ENCODE assay signal across 18 cellular contexts in genomic region chr4:53992785-53993184, GRCh38.
DNase-seq lines count a peak whose midpoint lies in the region; ATAC-seq, FAIRE-seq and TF ChIP-seq lines count a peak whose summit lies in the region.
"Had no signal": no experiment of that assay in that cellular context is flagged by ENCODE, and none has a peak within 500 bp of the region (broad histone marks: within the 10 kb centered on the region; RNA-seq: fewer than 3 reads in every experiment).

No MANE protein-coding gene starts in this region.

- H2AFZ ChIP-seq in HepG2 (ENCODE audit: low read length) = no peak overlapping the region
- H2AFZ ChIP-seq in keratinocyte (ENCODE audit: control insufficient read depth, low read length) = no peak overlapping the region
- H2AFZ ChIP-seq: GM23338 had no signal

- TF ChIP-seq RAD21 in HepG2 (CRISPR knock-in tag; IDR thresholded peaks at IDR 0.05) = no peak

- ATAC-seq in HepG2 (peak; percentile 43; the same call in 2 of the 3 replicates), right lobe of liver (no peak), esophagus mucosa (no peak)
- ATAC-seq: GM12878, GM23338, K562 had no signal

- H3K4me1 ChIP-seq in HepG2 (ENCODE audit: insufficient read depth, low read length) (peaks cover 15% of the 10 kb centered on the region), right lobe of liver (peaks cover 0 to 3% (median 0%) of the 10 kb centered on the region in 4 donors), keratinocyte (ENCODE audit: control insufficient read depth, extremely low read depth, insufficient read depth, low read length) (peaks cover 25% of the 10 kb centered on the region)

- in situ Hi-C loops in HepG2 (cut with HindIII; ENCODE audit: extremely low pct_ligation_motif_present, low pct_unique_long_range_greater_than_20kb) = no loop called here

- TF ChIP-seq POLR2A in HepG2 (IDR thresholded peaks at IDR 0.05; ENCODE audit: insufficient read depth in 1 of 2, low read depth in 2 of 2, low read length in 2 of 2) (no peak), right lobe of liver (IDR thresholded peaks at IDR 0.05) (no peak)

- DNase-seq in HepG2 (ENCODE audit: low spot score) = peak; percentile 12
- no peak for DNase-seq in right lobe of liver
- peak; percentile 16 for DNase-seq in choroid plexus epithelial cell (ENCODE audit: low read depth)
- no peak for DNase-seq in keratinocyte (ENCODE audit: low read depth, low spot score)
- DNase-seq in activated CD8-positive, alpha-beta memory T cell treated with anti-CD3 and anti-CD28 coated beads, Interleukin-2, amount 50 U/mL, for 4 hours = no peak
- DNase-seq in HCEC 1CT = no peak
- DNase-seq: 8988T; Calu3; CD4-positive, CD25-positive, alpha-beta regulatory T cell; DMS79; H7 had no signal

- H3K4me3 ChIP-seq in HepG2 (replicated peaks in 1 of 3; ENCODE audit: insufficient read depth in 1 of 3, low read depth in 2 of 3, low read length in 3 of 3) = no peak overlapping the region
- no peak overlapping the region for H3K4me3 ChIP-seq in right lobe of liver
- H3K4me3 ChIP-seq in choroid plexus epithelial cell (ENCODE audit: low read depth, low read length) = no peak overlapping the region
- no peak overlapping the region for H3K4me3 ChIP-seq in keratinocyte (ENCODE audit: control insufficient read depth in 2 of 3, extremely low read depth in 1 of 3, insufficient read depth in 2 of 3, low read depth in 1 of 3, low read length in 3 of 3)
- H3K4me3 ChIP-seq: BLaER1 treated with 17β-estradiol and CSF1 and Interleukin-3, amounts not matched to agents 10 nM and 100 nM; GM12878; GM23338; K562 had no signal

- no peaks in the 10 kb centered on the region for H3K79me2 ChIP-seq in HepG2 (ENCODE audit: insufficient read depth, low read length)
- no peaks in the 10 kb centered on the region for H3K79me2 ChIP-seq in keratinocyte (ENCODE audit: control insufficient read depth, insufficient read depth, low read length)

- 0 out of 4 replicates have a peak, but pooled peaks of 1 of the 2 experiments have one; percentile 24 for TF ChIP-seq EP300 in HepG2 (IDR thresholded peaks at IDR 0.05; ENCODE audit: low read depth in 2 of 2, low read length in 2 of 2)
- TF ChIP-seq EP300 in HepG2 (CRISPR knock-in tag; IDR thresholded peaks at IDR 0.05; ENCODE audit: borderline replicate concordance) = no peak

- H3K27me3 ChIP-seq in HepG2 (ENCODE audit: control insufficient read depth in 1 of 2, insufficient read depth in 2 of 2, low read length in 2 of 2) = no peaks in the 10 kb centered on the region
- no peaks in the 10 kb centered on the region for H3K27me3 ChIP-seq in right lobe of liver
- H3K27me3 ChIP-seq in keratinocyte (ENCODE audit: control insufficient read depth, extremely low read depth, insufficient read depth, low read length) = no peaks in the 10 kb centered on the region
- H3K27me3 ChIP-seq: BLaER1 treated with 17β-estradiol and CSF1 and Interleukin-3, amounts not matched to agents 10 nM and 100 nM had no signal

- H4K20me1 ChIP-seq in HepG2 (ENCODE audit: insufficient read depth, low read length) = no peaks in the 10 kb centered on the region
- H4K20me1 ChIP-seq in keratinocyte (ENCODE audit: control insufficient read depth, extremely low read depth, insufficient read depth, low read length) = no peaks in the 10 kb centered on the region
- H4K20me1 ChIP-seq: BLaER1 treated with 17β-estradiol and CSF1 and Interleukin-3, amounts not matched to agents 10 nM and 100 nM had no signal

- H3K9ac ChIP-seq in HepG2 (ENCODE audit: insufficient read depth, low read depth, low read length) (no peak overlapping the region), keratinocyte (ENCODE audit: control insufficient read depth, extremely low read depth, insufficient read depth, low read length) (no peak overlapping the region)
- H3K9ac ChIP-seq: BLaER1 treated with 17β-estradiol and CSF1 and Interleukin-3, amounts not matched to agents 10 nM and 100 nM had no signal

- POLR2A ChIA-PET in HepG2 (lab: Yijun Ruan, JAX) = no interaction called here

- WGBS in HepG2 (ENCODE audit: low lambda C conversion rate) = 78% methylated on average over 3 of the region's 3 CpGs
- WGBS in right lobe of liver (ENCODE audit: insufficient coverage, low coverage, low lambda C conversion rate, missing lambda C conversion rate) = 100% methylated on average over 3 of the region's 3 CpGs

- no peak overlapping the region for H3K4me2 ChIP-seq in HepG2 (ENCODE audit: low read depth, low read length)
- no peak overlapping the region for H3K4me2 ChIP-seq in keratinocyte (ENCODE audit: control insufficient read depth, extremely low read depth, insufficient read depth, low read depth, low read length)
- H3K4me2 ChIP-seq: GM23338 had no signal

- no TSS peak for BruUV-seq in HepG2 (replicated peaks; lab: Mats Ljungman, UMichigan)

- dilution Hi-C loops in keratinocyte (cut with MboI; ENCODE audit: extremely low pct_ligation_motif_present, low sequenced_read_pairs) = no loop called here

- CTCF ChIA-PET in HepG2 (lab: Yijun Ruan, JAX; ENCODE audit: low intra/inter-chr PET ratio, low total read pairs) = no interaction called here

- H3K9me3 ChIP-seq in HepG2 (ENCODE audit: low read length) (no peaks in the 10 kb centered on the region), right lobe of liver (no peaks in the 10 kb centered on the region), keratinocyte (ENCODE audit: control insufficient read depth, low read depth, low read length) (no peaks in the 10 kb centered on the region)

- H3K27ac ChIP-seq in HepG2 (ENCODE audit: extremely low read length, insufficient read depth, low read length) = no peak overlapping the region
- H3K27ac ChIP-seq in right lobe of liver = no peak overlapping the region
- H3K27ac ChIP-seq in keratinocyte (ENCODE audit: control insufficient read depth, insufficient read depth, low read length) = peak overlapping the region; percentile 66
- H3K27ac ChIP-seq: HL-60 had no signal

- H3K36me3 ChIP-seq in HepG2 (replicated peaks in 1 of 2; ENCODE audit: control insufficient read depth in 1 of 2, insufficient read depth in 2 of 2, low read length in 2 of 2) = no peaks in the 10 kb centered on the region
- no peaks in the 10 kb centered on the region for H3K36me3 ChIP-seq in right lobe of liver
- peaks cover 0 to under 1% of the 10 kb centered on the region in 2 experiments for H3K36me3 ChIP-seq in keratinocyte (ENCODE audit: control insufficient read depth in 2 of 2, extremely low read depth in 1 of 2, insufficient read depth in 2 of 2, low read length in 2 of 2)

- intact Hi-C loops in HepG2 (cut with micrococcal nuclease; ENCODE audit: unreplicated experiment) (no loop called here), right lobe of liver (cut with DNase I) (no loop called here)

- no peaks in the 10 kb centered on the region for H3K9me1 ChIP-seq in keratinocyte (ENCODE audit: control insufficient read depth, extremely low read depth, insufficient read depth, low read length)

- FAIRE-seq in HepG2 (lab: Jason Lieb, UNC) (no peak), keratinocyte (lab: Jason Lieb, UNC) (peak; percentile 81)
- FAIRE-seq: GM12878, GM18507, K562 had no signal

- TF ChIP-seq CTCF in HepG2 (CRISPR knock-in tag; IDR thresholded peaks at IDR 0.05) (no peak), right lobe of liver (IDR thresholded peaks at IDR 0.05) (no peak), choroid plexus epithelial cell (conservative IDR thresholded peaks at IDR 0.05; ENCODE audit: low read depth, low read length) (no peak), keratinocyte (optimal IDR thresholded peaks at IDR 0.05 in 1 of 3, IDR thresholded peaks at IDR 0.05 in 1 of 3, conservative IDR thresholded peaks at IDR 0.05 in 1 of 3; ENCODE audit: extremely low read depth in 1 of 3, insufficient read depth in 2 of 3, low read length in 3 of 3) (no peak)

TF ChIP-seq in HepG2, 621 proteins besides CTCF, POLR2A, EP300 and RAD21 (continues in another document):
- TF ChIP-seq SOX5 (CRISPR knock-in tag; IDR thresholded peaks at IDR 0.05; ENCODE audit: borderline replicate concordance) (peak; percentile 30; the same call in 1 of the 2 replicates), ARID5B (CRISPR knock-in tag; IDR thresholded peaks at IDR 0.05) (peak; percentile 68)

Comparison
In these comparisons a context has a peak if more than half of its experiments do, and no peak if none do; other contexts are left out.
1. DNase-seq: peak in HepG2 (single experiment) and choroid plexus epithelial cell (single experiment); none in right lobe of liver (0 of 3), keratinocyte (single experiment), activated CD8-positive, alpha-beta memory T cell treated with anti-CD3 and anti-CD28 coated beads, Interleukin-2, amount 50 U/mL, for 4 hours (single experiment) and HCEC 1CT (single experiment).